In genomic region chr6:43668151-43669028, GRCh38 we compare ENCODE assay signal across 1 cellular context.
A peak's percentile ranks its signal among the peaks of the same experiment; 100 is the strongest.
TF ChIP-seq lines count a peak whose summit lies in the region.

No MANE protein-coding gene starts in this region.

TF ChIP-seq in HepG2, 621 proteins besides CTCF, POLR2A, EP300 and RAD21 (continued from another document and continues in another):
- TF ChIP-seq ARID5B (CRISPR knock-in tag; IDR thresholded peaks at IDR 0.05) (peak; percentile 69; the same call in 1 of the 2 replicates), ZNF512 (CRISPR knock-in tag; IDR thresholded peaks at IDR 0.05) (peak; percentile 11; the same call in 1 of the 2 replicates), FIP1L1 (IDR thresholded peaks at IDR 0.05; ENCODE audit: borderline replicate concordance, insufficient read depth, low read depth, low read length) (0 out of 2 replicates have a peak, but pooled peaks have one; percentile 62), ZNF773 (CRISPR knock-in tag; IDR thresholded peaks at IDR 0.05; ENCODE audit: borderline replicate concordance) (no peak), NR0B2 (CRISPR knock-in tag; IDR thresholded peaks at IDR 0.05) (peak; percentile 71; the same call in 1 of the 2 replicates), TBL1XR1 (IDR thresholded peaks at IDR 0.05; ENCODE audit: borderline replicate concordance, low read length, partially characterized antibody) (no peak), ZNF737 (CRISPR knock-in tag; IDR thresholded peaks at IDR 0.05; ENCODE audit: borderline replicate concordance) (no peak), CAMTA2 (CRISPR knock-in tag; IDR thresholded peaks at IDR 0.05; ENCODE audit: borderline replicate concordance) (peak; percentile 83), RCOR2 (CRISPR knock-in tag; IDR thresholded peaks at IDR 0.05) (no peak), KDM2A (CRISPR knock-in tag; IDR thresholded peaks at IDR 0.05; ENCODE audit: borderline replicate concordance, low read depth) (peak; percentile 95), CHCHD3 (CRISPR knock-in tag; IDR thresholded peaks at IDR 0.05) (0 out of 2 replicates have a peak, but pooled peaks have one; percentile 45), SIN3A (IDR thresholded peaks at IDR 0.05; ENCODE audit: borderline replicate concordance, low read depth, low read length) (peak; percentile 84; the same call in 1 of the 2 replicates), FOXP4 (CRISPR knock-in tag; IDR thresholded peaks at IDR 0.05) (peak; percentile 71), HNRNPH1 (optimal IDR thresholded peaks at IDR 0.05; ENCODE audit: low read depth, low read length) (no peak), HMGXB4 (CRISPR knock-in tag; IDR thresholded peaks at IDR 0.05; ENCODE audit: borderline replicate concordance in 1 of 2, low read depth in 1 of 2) (peak; percentile 88), ATF7 (IDR thresholded peaks at IDR 0.05) (no peak), ATF7 (CRISPR knock-in tag; IDR thresholded peaks at IDR 0.05) (peak; percentile 83; the same call in 1 of the 2 replicates), ZNF280B (CRISPR knock-in tag; IDR thresholded peaks at IDR 0.05; ENCODE audit: borderline replicate concordance) (peak; percentile 79; the same call in 1 of the 2 replicates), ZNF567 (CRISPR knock-in tag; IDR thresholded peaks at IDR 0.05; ENCODE audit: borderline replicate concordance) (no peak), ZNF724P (CRISPR knock-in tag; IDR thresholded peaks at IDR 0.05; ENCODE audit: borderline replicate concordance) (peak; percentile 79), ZNF282 (IDR thresholded peaks at IDR 0.05; ENCODE audit: partially characterized antibody) (no peak), ZHX1 (CRISPR knock-in tag; IDR thresholded peaks at IDR 0.05; ENCODE audit: low read depth) (peak; percentile 53; the same call in 1 of the 2 replicates), ZNF34 (CRISPR knock-in tag; IDR thresholded peaks at IDR 0.05; ENCODE audit: borderline replicate concordance) (no peak), BCL6 (CRISPR knock-in tag; IDR thresholded peaks at IDR 0.05) (no peak), ZFP36L1 (CRISPR knock-in tag; IDR thresholded peaks at IDR 0.05) (no peak; the same call in 1 of the 2 replicates), KLF16 (CRISPR knock-in tag; IDR thresholded peaks at IDR 0.05) (peak; percentile 27 to 37; a peak in 1 of 4 replicates), SOX5 (CRISPR knock-in tag; IDR thresholded peaks at IDR 0.05; ENCODE audit: borderline replicate concordance) (peak; percentile 74; the same call in 1 of the 2 replicates), AKNA (CRISPR knock-in tag; IDR thresholded peaks at IDR 0.05; ENCODE audit: borderline replicate concordance) (no peak), NFIB (CRISPR knock-in tag; IDR thresholded peaks at IDR 0.05; ENCODE audit: borderline replicate concordance) (no peak), TFAP4 (IDR thresholded peaks at IDR 0.05; ENCODE audit: borderline replicate concordance, low read depth) (peak; percentile 96), HNF4A (CRISPR knock-in tag; IDR thresholded peaks at IDR 0.05) (no peak), HOXD1 (CRISPR knock-in tag; IDR thresholded peaks at IDR 0.05) (peak; percentile 60; the same call in 1 of the 2 replicates), ZMYM2 (CRISPR knock-in tag; IDR thresholded peaks at IDR 0.05) (peak; percentile 66; the same call in 1 of the 2 replicates), ZNF331 (CRISPR knock-in tag; IDR thresholded peaks at IDR 0.05) (0 out of 2 replicates have a peak, but pooled peaks have one; percentile 30)
